Comparison of ENCODE assay signal across 16 cellular contexts in the genomic region with DNA sequence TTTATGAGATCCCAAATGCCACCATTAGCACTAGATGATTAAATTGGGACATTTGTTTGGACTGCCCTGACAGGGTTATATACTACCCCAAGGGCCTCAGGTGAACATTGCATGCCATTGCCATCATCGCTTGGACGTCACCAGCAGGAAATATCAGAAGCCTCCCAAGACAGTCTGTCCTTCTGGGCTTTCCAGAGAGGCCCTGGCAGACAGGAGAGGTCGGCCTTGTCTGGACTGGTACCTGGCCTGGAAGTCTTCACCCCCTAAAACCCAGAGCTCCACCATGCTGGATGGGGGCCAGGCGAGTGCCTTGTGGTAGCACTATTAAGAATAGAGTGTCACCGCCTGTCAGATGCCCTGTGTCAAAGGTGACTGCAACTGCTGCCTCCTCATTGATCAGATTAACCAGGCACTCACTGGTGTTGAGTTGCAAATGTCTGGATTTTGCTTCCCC.
"Had no signal": no experiment of that assay in that cellular context is flagged by ENCODE, and none has a peak within 500 bp of the region (broad histone marks: within the 10 kb centered on the region; RNA-seq: fewer than 3 reads in every experiment).

No MANE protein-coding gene starts in this region.

- H3K36me3 Mint-ChIP-seq: activated naive CD4-positive, alpha-beta T cell treated with anti-CD3 and anti-CD28 coated beads, Interleukin-2, amount 10 ng/mL, durations not matched to agents 7 days and 5 days; natural killer cell treated with Interleukin-12 subunit alpha and Interleukin-12 subunit beta and Interleukin-15 and Interleukin-18, amount 100 ng/mL, for 72 hours had no signal

- H3K27ac Mint-ChIP-seq: activated naive CD4-positive, alpha-beta T cell treated with anti-CD3 and anti-CD28 coated beads, Interleukin-2, amount 10 ng/mL, durations not matched to agents 7 days and 5 days; activated T-helper 2 cell treated with anti-CD3 and anti-CD28 coated beads, Interferon-gamma antibody, Interleukin-2, Interleukin-4, amounts not matched to agents 10 μg/mL and 5 μg/mL and 100 μg/mL, durations not matched to agents 14 hours and 24 hours and 36 hours; natural killer cell treated with Interleukin-12 subunit alpha and Interleukin-12 subunit beta and Interleukin-15 and Interleukin-18, amount 100 ng/mL, for 72 hours had no signal

- H3K9me3 ChIP-seq: right lobe of liver, vagina had no signal

- DNase-seq: activated CD4-positive, alpha-beta T cell treated with anti-CD3 and anti-CD28 coated beads for 1 hour; activated CD4-positive, alpha-beta T cell treated with anti-CD3 and anti-CD28 coated beads, Interleukin-2, amount 50 U/mL, for 4 hours; activated naive CD4-positive, alpha-beta T cell treated with anti-CD3 and anti-CD28 coated beads, Interleukin-2, amount 10 ng/mL, durations not matched to agents 7 days and 5 days; dorsolateral prefrontal cortex; hypothalamus; kidney glomerular epithelial cell; left ventricle myocardium superior; mesendoderm; right lobe of liver; stimulated activated CD4-positive, alpha-beta T cell treated with anti-CD3 and anti-CD28 coated beads, Interleukin-1b, Interleukin-23, amount 100 ng/mL, for 48 hours; stomach; T-helper 9 cell had no signal

- ATAC-seq: esophagus mucosa; left ventricle myocardium superior; natural killer cell treated with Interleukin-12 subunit alpha and Interleukin-12 subunit beta and Interleukin-15 and Interleukin-18, amount 100 ng/mL, for 72 hours; right lobe of liver had no signal

- H3K4me1 ChIP-seq: right lobe of liver had no signal

- H3K27ac ChIP-seq: dorsolateral prefrontal cortex, right lobe of liver, vagina had no signal

- H3K27me3 ChIP-seq: dorsolateral prefrontal cortex, right lobe of liver, stomach, vagina had no signal

- H3K27me3 Mint-ChIP-seq: activated naive CD4-positive, alpha-beta T cell treated with anti-CD3 and anti-CD28 coated beads, Interleukin-2, amount 10 ng/mL, durations not matched to agents 7 days and 5 days had no signal

- H3K36me3 ChIP-seq: right lobe of liver, stomach, vagina had no signal

- H3K4me3 Mint-ChIP-seq: activated naive CD4-positive, alpha-beta T cell treated with anti-CD3 and anti-CD28 coated beads, Interleukin-2, amount 10 ng/mL, durations not matched to agents 7 days and 5 days; natural killer cell treated with Interleukin-12 subunit alpha and Interleukin-12 subunit beta and Interleukin-15 and Interleukin-18, amount 100 ng/mL, for 72 hours had no signal

- H3K4me3 ChIP-seq: dorsolateral prefrontal cortex, right lobe of liver, stomach, vagina had no signal

- H3K9me3 Mint-ChIP-seq: activated naive CD4-positive, alpha-beta T cell treated with anti-CD3 and anti-CD28 coated beads, Interleukin-2, amount 10 ng/mL, durations not matched to agents 7 days and 5 days; activated T-helper 2 cell treated with anti-CD3 and anti-CD28 coated beads, Interferon-gamma antibody, Interleukin-2, Interleukin-4, amounts not matched to agents 10 μg/mL and 5 μg/mL and 100 μg/mL, durations not matched to agents 14 hours and 24 hours and 36 hours; natural killer cell treated with Interleukin-12 subunit alpha and Interleukin-12 subunit beta and Interleukin-15 and Interleukin-18, amount 100 ng/mL, for 72 hours had no signal
